In genomic region chr3:91383100-91383894, GRCh38 we compare ENCODE assay signal across 7 cellular contexts.
DNase-seq lines count a peak whose midpoint lies in the region; ATAC-seq and TF ChIP-seq lines count a peak whose summit lies in the region.
"Not testable (repeated sequence)": the region's sequence is repeated elsewhere in the genome, so short reads cannot be mapped to it uniquely, and the experiment has no call there.

No MANE protein-coding gene starts in this region.

- H3K36me3 Mint-ChIP-seq in T-helper 1 cell treated with Interleukin-12 subunit alpha and Interleukin-12 subunit beta and Interleukin-4 antibody, amounts not matched to agents 30 μg/mL and 1 μg/mL, for 36 hours (ENCODE audit: low read depth); activated T-helper 17 cell treated with anti-CD3 and anti-CD28 coated beads, Interleukin-2, amount 50 U/mL, for 72 hours (ENCODE audit: low read depth); effector memory CD8-positive, alpha-beta T cell (ENCODE audit: insufficient read depth): not testable (repeated sequence)

- H3K9me3 ChIP-seq in DND-41 (ENCODE audit: insufficient read depth, low read length, severe bottlenecking); OCI-LY3 (ENCODE audit: insufficient read depth, low read length): not testable (repeated sequence)

- peaks cover 24% of the 10 kb centered on the region for H3K9me3 Mint-ChIP-seq in T-helper 1 cell treated with Interleukin-12 subunit alpha and Interleukin-12 subunit beta and Interleukin-4 antibody, amounts not matched to agents 30 μg/mL and 1 μg/mL, for 36 hours
- H3K9me3 Mint-ChIP-seq in activated T-helper 17 cell treated with anti-CD3 and anti-CD28 coated beads, Interleukin-2, amount 50 U/mL, for 72 hours: peaks cover 20% of the 10 kb centered on the region
- peaks cover 15 to 18% of the 10 kb centered on the region in 2 donors for H3K9me3 Mint-ChIP-seq in effector memory CD8-positive, alpha-beta T cell

- ATAC-seq in DND-41 (ENCODE audit: insufficient read depth, low read depth): peak; percentile 88
- ATAC-seq in activated T-helper 17 cell treated with anti-CD3 and anti-CD28 coated beads, Interleukin-2, amount 50 U/mL, for 72 hours (replicated peaks); effector memory CD8-positive, alpha-beta T cell (replicated peaks): not testable (repeated sequence)

- peak overlapping the region; percentile 41 for H3K27ac Mint-ChIP-seq in T-helper 1 cell treated with Interleukin-12 subunit alpha and Interleukin-12 subunit beta and Interleukin-4 antibody, amounts not matched to agents 30 μg/mL and 1 μg/mL, for 36 hours
- not testable (repeated sequence) for H3K27ac Mint-ChIP-seq in activated T-helper 17 cell treated with anti-CD3 and anti-CD28 coated beads, Interleukin-2, amount 50 U/mL, for 72 hours; effector memory CD8-positive, alpha-beta T cell

- not testable (repeated sequence) for H3K4me3 Mint-ChIP-seq in T-helper 1 cell treated with Interleukin-12 subunit alpha and Interleukin-12 subunit beta and Interleukin-4 antibody, amounts not matched to agents 30 μg/mL and 1 μg/mL, for 36 hours
- peak overlapping the region; percentile 19 for H3K4me3 Mint-ChIP-seq in activated T-helper 17 cell treated with anti-CD3 and anti-CD28 coated beads, Interleukin-2, amount 50 U/mL, for 72 hours
- peak overlapping the region; percentile 7 to 13 for H3K4me3 Mint-ChIP-seq in effector memory CD8-positive, alpha-beta T cell

- not testable (repeated sequence) for H3K27me3 Mint-ChIP-seq in T-helper 1 cell treated with Interleukin-12 subunit alpha and Interleukin-12 subunit beta and Interleukin-4 antibody, amounts not matched to agents 30 μg/mL and 1 μg/mL, for 36 hours (ENCODE audit: low read depth); activated T-helper 17 cell treated with anti-CD3 and anti-CD28 coated beads, Interleukin-2, amount 50 U/mL, for 72 hours; effector memory CD8-positive, alpha-beta T cell

- peak overlapping the region; percentile 55 for H3K4me2 ChIP-seq in DND-41 (ENCODE audit: insufficient read depth, low read length)
- peak overlapping the region; percentile 8; the same call in 1 of the 2 replicates for H3K4me2 ChIP-seq in KMS-11
- H3K4me2 ChIP-seq in OCI-LY3 (ENCODE audit: low read length): 0 out of 2 replicates have a peak overlapping the region, but pooled peaks have one; percentile 9

- peaks cover 13% of the 10 kb centered on the region for H3K4me1 ChIP-seq in DND-41 (ENCODE audit: insufficient read depth, low read length)
- H3K4me1 ChIP-seq in KMS-11 (ENCODE audit: low read depth, poor library complexity, severe bottlenecking); OCI-LY3 (ENCODE audit: low read length): not testable (repeated sequence)

- H3K36me3 ChIP-seq in DND-41 (ENCODE audit: insufficient read depth, low read length); KMS-11 (ENCODE audit: insufficient read depth); OCI-LY3 (replicated peaks; ENCODE audit: low read depth, low read length): not testable (repeated sequence)

- H3K27ac ChIP-seq in DND-41 (ENCODE audit: low read length): peak overlapping the region; percentile 77
- not testable (repeated sequence) for H3K27ac ChIP-seq in KMS-11; OCI-LY3 (ENCODE audit: low read length)

- H3K4me3 ChIP-seq in DND-41 (ENCODE audit: low read depth in 1 of 2, low read length in 2 of 2): 0 out of 4 replicates have a peak overlapping the region, but pooled peaks of 1 of the 2 experiments have one; percentile 34
- not testable (repeated sequence) for H3K4me3 ChIP-seq in KMS-11 (IDR thresholded peaks at IDR 0.05; ENCODE audit: insufficient read depth, low read depth, low read length); OCI-LY3 (ENCODE audit: low read length)

- H3K27me3 ChIP-seq in DND-41 (ENCODE audit: insufficient read depth, low read length, poor library complexity); KMS-11 (ENCODE audit: insufficient read depth, low read depth); OCI-LY3 (ENCODE audit: low read depth, low read length): not testable (repeated sequence)

- not testable (repeated sequence) for TF ChIP-seq CTCF in DND-41 (IDR thresholded peaks at IDR 0.05; ENCODE audit: borderline replicate concordance, extremely low read depth, low read length, poor library complexity, severe bottlenecking); KMS-11 (conservative IDR thresholded peaks at IDR 0.05; ENCODE audit: low read depth, low read length); OCI-LY3 (IDR thresholded peaks at IDR 0.05; ENCODE audit: low read depth, low read length)

- peak overlapping the region; percentile 38; the same call in 1 of the 2 replicates for H3K9ac ChIP-seq in DND-41 (ENCODE audit: low read depth, low read length)
- not testable (repeated sequence) for H3K9ac ChIP-seq in KMS-11; OCI-LY3 (ENCODE audit: low read length)

- H4K20me1 ChIP-seq in DND-41 (ENCODE audit: insufficient read depth, low read length); KMS-11 (ENCODE audit: insufficient read depth); OCI-LY3 (ENCODE audit: insufficient read depth, low read length): not testable (repeated sequence)

- not testable (repeated sequence) for H3K79me2 ChIP-seq in DND-41 (ENCODE audit: insufficient read depth, low read length); KMS-11 (ENCODE audit: insufficient read depth, low read depth); OCI-LY3 (ENCODE audit: low read length)

- H2AFZ ChIP-seq in DND-41 (ENCODE audit: low read depth, low read length) (peak overlapping the region; percentile 76), KMS-11 (ENCODE audit: low read depth) (peak overlapping the region; percentile 19; the same call in 1 of the 2 replicates)
- H2AFZ ChIP-seq in OCI-LY3 (ENCODE audit: low read depth, low read length): not testable (repeated sequence)

- not testable (repeated sequence) for H3K4me1 Mint-ChIP-seq in T-helper 1 cell treated with Interleukin-12 subunit alpha and Interleukin-12 subunit beta and Interleukin-4 antibody, amounts not matched to agents 30 μg/mL and 1 μg/mL, for 36 hours (ENCODE audit: low read depth); activated T-helper 17 cell treated with anti-CD3 and anti-CD28 coated beads, Interleukin-2, amount 50 U/mL, for 72 hours; effector memory CD8-positive, alpha-beta T cell (ENCODE audit: low read depth in 2 of 2)

- DNase-seq in DND-41 (peak; percentile 25), HCEC 1CT (peak; percentile 11)
- not testable (repeated sequence) for DNase-seq in effector memory CD8-positive, alpha-beta T cell
